Comparison of ENCODE assay signal across 22 cellular contexts in the genomic region with DNA sequence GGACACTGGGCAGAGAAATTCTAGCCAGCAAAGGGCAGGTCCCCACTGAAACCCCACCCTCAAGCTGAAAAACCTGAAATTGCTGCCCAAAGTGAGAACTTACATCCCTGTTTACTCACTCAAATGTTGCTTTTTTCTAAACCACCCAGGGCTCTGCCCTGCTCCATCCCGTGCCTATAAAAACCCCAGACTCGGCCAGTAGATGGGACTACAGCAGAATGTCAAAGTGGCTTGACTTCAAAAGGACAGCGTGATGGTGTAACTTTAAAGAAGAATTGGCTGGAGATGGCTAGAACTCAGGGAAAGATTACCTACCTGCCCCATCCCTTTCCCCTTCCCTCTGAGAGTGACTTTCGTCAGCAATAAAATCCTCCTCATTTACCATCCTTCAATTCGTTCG.
DNase-seq lines count a peak whose midpoint lies in the region; ATAC-seq, FAIRE-seq and TF ChIP-seq lines count a peak whose summit lies in the region.
"Had no signal": no experiment of that assay in that cellular context is flagged by ENCODE, and none has a peak within 500 bp of the region (broad histone marks: within the 10 kb centered on the region; RNA-seq: fewer than 3 reads in every experiment).

No MANE protein-coding gene starts in this region.

- POLR2A ChIA-PET in HepG2 (lab: Yijun Ruan, JAX) = no interaction called here
- POLR2A ChIA-PET in H1 (lab: Charles Lee; ENCODE audit: partially characterized antibody) = no interaction called here

- H3K4ac ChIP-seq in H1 (replicated peaks; ENCODE audit: insufficient read length, low read depth, low read length) = no peak overlapping the region

- peaks cover 3% of the 10 kb centered on the region for H3K4me1 Mint-ChIP-seq in neural progenitor cell
- no peaks in the 10 kb centered on the region for H3K4me1 Mint-ChIP-seq in activated T-helper 2 cell treated with anti-CD3 and anti-CD28 coated beads, Interferon-gamma antibody, Interleukin-2, Interleukin-4, amounts not matched to agents 10 μg/mL and 5 μg/mL and 100 μg/mL, durations not matched to agents 14 hours and 24 hours and 36 hours (ENCODE audit: low read depth)
- H3K4me1 Mint-ChIP-seq: B cell; CD4-positive, CD25-positive, alpha-beta regulatory T cell had no signal

- H4K91ac ChIP-seq in H1 (replicated peaks; ENCODE audit: insufficient read length, low read length) = no peak overlapping the region

- DNase-seq in HepG2 (ENCODE audit: low spot score) (peak; percentile 3), right lobe of liver (no peak), H1 (ENCODE audit: low read depth in 1 of 2, low spot score in 2 of 2) (no peak), neural progenitor cell (ENCODE audit: low spot score) (peak; percentile 9), mammary epithelial cell (no peak), NCI-H1930 (lab: John Stamatoyannopoulos, UW) (no peak)
- no peak for DNase-seq in activated T-helper 2 cell treated with anti-CD3 and anti-CD28 coated beads, Interferon-gamma antibody, Interleukin-2, Interleukin-4, amounts not matched to agents 10 μg/mL and 5 μg/mL and 100 μg/mL, durations not matched to agents 14 hours and 24 hours and 36 hours (ENCODE audit: low spot score)
- DNase-seq: Caco-2; CD4-positive, CD25-positive, alpha-beta regulatory T cell; CD8-positive, alpha-beta T cell; DMS153; DND-41; GM23248; H7 had no signal

- no peak overlapping the region for H4K5ac ChIP-seq in H1 (ENCODE audit: insufficient read length, low read depth, low read length)

- peak overlapping the region; percentile 39; the same call in 1 of the 2 replicates for H2BK12ac ChIP-seq in H1 (ENCODE audit: low read depth, low read length)

- no peak overlapping the region for H2BK5ac ChIP-seq in H1 (ENCODE audit: low read depth, low read length)

- 11% methylated on average over 6 of the region's 6 CpGs for WGBS in HepG2 (ENCODE audit: low lambda C conversion rate)
- 54% methylated on average over 5 of the region's 6 CpGs for WGBS in right lobe of liver (ENCODE audit: insufficient coverage, low coverage, low lambda C conversion rate, missing lambda C conversion rate)
- WGBS in H1 (ENCODE audit: extremely low coverage in 1 of 2, insufficient coverage in 1 of 2, insufficient read length in 1 of 2, insufficient replicate concordance in 2 of 2, low coverage in 1 of 2, low lambda C conversion rate in 2 of 2, missing lambda C conversion rate in 1 of 2), 2 experiments = 95% methylated on average over 6 of the region's 6 CpGs; no CpG with 5 or more reads in 1 of the 2 experiments
- WGBS in mammary epithelial cell (ENCODE audit: low coverage, missing lambda C conversion rate) = 67% methylated on average over 3 of the region's 6 CpGs

- H3K4me3 ChIP-seq in HepG2 (replicated peaks in 1 of 3; ENCODE audit: insufficient read depth in 1 of 3, low read depth in 2 of 3, low read length in 3 of 3) (no peak overlapping the region), right lobe of liver (no peak overlapping the region), H1 (ENCODE audit: extremely low read depth in 1 of 4, insufficient read depth in 2 of 4, low read depth in 3 of 4, low read length in 4 of 4) (no peak overlapping the region), neural progenitor cell (no peak overlapping the region), mammary epithelial cell (replicated peaks in 1 of 3; ENCODE audit: insufficient read depth in 1 of 3, low read depth in 2 of 3, low read length in 3 of 3) (no peak overlapping the region)
- H3K4me3 ChIP-seq: BLaER1, GM23248 had no signal

- H3K4me2 ChIP-seq in HepG2 (ENCODE audit: low read depth, low read length) (peak overlapping the region; percentile 25; the same call in 1 of the 2 replicates), H1 (ENCODE audit: insufficient read depth in 1 of 2, low read depth in 2 of 2, low read length in 2 of 2) (no peak overlapping the region), neural progenitor cell (no peak overlapping the region), mammary epithelial cell (ENCODE audit: insufficient read depth, low read depth, low read length) (no peak overlapping the region)
- H3K4me2 ChIP-seq: BLaER1 had no signal

- no peak overlapping the region for H2BK120ac ChIP-seq in H1 (replicated peaks; ENCODE audit: low read depth, low read length)

- H3K27me3 ChIP-seq in HepG2 (ENCODE audit: control insufficient read depth in 1 of 2, insufficient read depth in 2 of 2, low read length in 2 of 2) (no peaks in the 10 kb centered on the region), right lobe of liver (no peaks in the 10 kb centered on the region), H1 (replicated peaks in 1 of 4; ENCODE audit: control insufficient read depth in 3 of 4, extremely low read depth in 1 of 4, insufficient read depth in 3 of 4, low read length in 3 of 4) (no peaks in the 10 kb centered on the region), neural progenitor cell (no peaks in the 10 kb centered on the region), mammary epithelial cell (ENCODE audit: insufficient read depth, low read length) (no peaks in the 10 kb centered on the region)
- H3K27me3 ChIP-seq: BLaER1 had no signal

- H3K4me1 ChIP-seq in HepG2 (ENCODE audit: insufficient read depth, low read length) (no peaks in the 10 kb centered on the region), right lobe of liver (no peaks in the 10 kb centered on the region), H1 (replicated peaks in 1 of 4; ENCODE audit: control insufficient read depth in 3 of 4, insufficient read depth in 4 of 4, low read length in 3 of 4) (no peaks in the 10 kb centered on the region), neural progenitor cell (no peaks in the 10 kb centered on the region), mammary epithelial cell (ENCODE audit: insufficient read depth, low read length) (no peaks in the 10 kb centered on the region)
- H3K4me1 ChIP-seq: BLaER1, Caco-2 had no signal

- H2BK20ac ChIP-seq in H1 (ENCODE audit: low read length) = no peak overlapping the region; the same call in 1 of the 2 replicates

- no peak overlapping the region for H3K14ac ChIP-seq in H1 (ENCODE audit: insufficient read length)

- H3K9me3 ChIP-seq in HepG2 (ENCODE audit: low read length) (no peaks in the 10 kb centered on the region), right lobe of liver (no peaks in the 10 kb centered on the region), H1 (ENCODE audit: insufficient read depth in 2 of 2, low read depth in 1 of 2, low read length in 1 of 2) (no peaks in the 10 kb centered on the region), neural progenitor cell (ENCODE audit: low read depth) (no peaks in the 10 kb centered on the region), mammary epithelial cell (replicated peaks; ENCODE audit: insufficient read depth, low read length) (no peaks in the 10 kb centered on the region)
- H3K9me3 ChIP-seq: BLaER1 had no signal

- no peak overlapping the region for H3K27ac Mint-ChIP-seq in neural progenitor cell
- H3K27ac Mint-ChIP-seq in activated T-helper 2 cell treated with anti-CD3 and anti-CD28 coated beads, Interferon-gamma antibody, Interleukin-2, Interleukin-4, amounts not matched to agents 10 μg/mL and 5 μg/mL and 100 μg/mL, durations not matched to agents 14 hours and 24 hours and 36 hours = no peak overlapping the region
- H3K27ac Mint-ChIP-seq: B cell; CD4-positive, CD25-positive, alpha-beta regulatory T cell; CD8-positive, alpha-beta T cell had no signal

- in situ Hi-C loops in HepG2 (cut with HindIII; ENCODE audit: extremely low pct_ligation_motif_present, low pct_unique_long_range_greater_than_20kb) (no loop called here), mammary epithelial cell (cut with MboI; ENCODE audit: low sequenced_read_pairs in 2 of 2) (no loop called here)

- no peaks in the 10 kb centered on the region for H3K79me2 ChIP-seq in HepG2 (ENCODE audit: insufficient read depth, low read length)
- no peaks in the 10 kb centered on the region for H3K79me2 ChIP-seq in H1 (ENCODE audit: control insufficient read depth in 1 of 2, insufficient read depth in 2 of 2, low read length in 2 of 2)
- H3K79me2 ChIP-seq in neural progenitor cell (ENCODE audit: low read depth) = no peaks in the 10 kb centered on the region
- no peaks in the 10 kb centered on the region for H3K79me2 ChIP-seq in mammary epithelial cell (ENCODE audit: insufficient read depth, low read length)

- H3K18ac ChIP-seq in H1 (ENCODE audit: extremely low read depth, low read length) = no peak overlapping the region

- H3K79me1 ChIP-seq in H1 (ENCODE audit: low read depth, low read length) = no peaks in the 10 kb centered on the region

- H3K23me2 ChIP-seq in H1 (ENCODE audit: low read depth, low read length) = peaks cover 1% of the 10 kb centered on the region; the same call in 1 of the 2 replicates

- peak; percentile 46 for TF ChIP-seq CTCF in HepG2 (CRISPR knock-in tag; IDR thresholded peaks at IDR 0.05)
- no peak for TF ChIP-seq CTCF in right lobe of liver (IDR thresholded peaks at IDR 0.05)
- no peak for TF ChIP-seq CTCF in H1 (IDR thresholded peaks at IDR 0.05; ENCODE audit: control extremely low read depth in 1 of 3, insufficient read depth in 1 of 3, low read depth in 1 of 3, low read length in 3 of 3)
- TF ChIP-seq CTCF in neural progenitor cell (IDR thresholded peaks at IDR 0.05) = no peak
- no peak for TF ChIP-seq CTCF in mammary epithelial cell (conservative IDR thresholded peaks at IDR 0.05 in 1 of 2, IDR thresholded peaks at IDR 0.05 in 1 of 2; ENCODE audit: extremely low read depth in 1 of 2, insufficient read depth in 1 of 2, low read depth in 1 of 2, low read length in 2 of 2)

- H3K56ac ChIP-seq in H1 (replicated peaks; ENCODE audit: insufficient read length, low read depth, low read length) = no peak overlapping the region

- no peak overlapping the region for H3K23ac ChIP-seq in H1 (ENCODE audit: insufficient read length)

- no peak overlapping the region for H3K4me3 Mint-ChIP-seq in neural progenitor cell
- no peak overlapping the region for H3K4me3 Mint-ChIP-seq in activated T-helper 2 cell treated with anti-CD3 and anti-CD28 coated beads, Interferon-gamma antibody, Interleukin-2, Interleukin-4, amounts not matched to agents 10 μg/mL and 5 μg/mL and 100 μg/mL, durations not matched to agents 14 hours and 24 hours and 36 hours (ENCODE audit: low read depth)
- H3K4me3 Mint-ChIP-seq: B cell; CD4-positive, CD25-positive, alpha-beta regulatory T cell; CD8-positive, alpha-beta T cell had no signal

- CTCF ChIA-PET in HepG2 (lab: Yijun Ruan, JAX; ENCODE audit: low intra/inter-chr PET ratio, low total read pairs) (no interaction called here), H1 (lab: Charles Lee; ENCODE audit: partially characterized antibody) (interaction anchor here (0.6 to 0.7 kb wide), 2 partner anchors 99 to 704 kb away, joined by 3 read pairs; no protein-coding TSS in a partner anchor), mammary epithelial cell (lab: Charles Lee; ENCODE audit: low non-redundant PET) (no interaction called here)

- FAIRE-seq in HepG2 (lab: Jason Lieb, UNC) = no peak
- FAIRE-seq in H1 (lab: Jason Lieb, UNC) = no peak
- FAIRE-seq: A204.1, G401.6, GM12892 had no signal

- TF ChIP-seq POLR2A in HepG2 (IDR thresholded peaks at IDR 0.05; ENCODE audit: insufficient read depth in 1 of 2, low read depth in 2 of 2, low read length in 2 of 2) (no peak), right lobe of liver (IDR thresholded peaks at IDR 0.05) (no peak), H1 (IDR thresholded peaks at IDR 0.05; ENCODE audit: control extremely low read depth in 1 of 2, low read depth in 2 of 2, low read length in 2 of 2) (no peak)

- peaks cover 6% of the 10 kb centered on the region for H3F3A ChIP-seq in neural progenitor cell (ENCODE audit: low read depth)

- H3K9me3 Mint-ChIP-seq in neural progenitor cell = peaks cover 17% of the 10 kb centered on the region
- peaks cover 12% of the 10 kb centered on the region for H3K9me3 Mint-ChIP-seq in activated T-helper 2 cell treated with anti-CD3 and anti-CD28 coated beads, Interferon-gamma antibody, Interleukin-2, Interleukin-4, amounts not matched to agents 10 μg/mL and 5 μg/mL and 100 μg/mL, durations not matched to agents 14 hours and 24 hours and 36 hours

- ATAC-seq in HepG2 = peak; percentile 96
- ATAC-seq in right lobe of liver = no peak
- ATAC-seq: CD8-positive, alpha-beta T cell; HCT116 had no signal

- peaks cover 1% of the 10 kb centered on the region for H3K36me3 Mint-ChIP-seq in neural progenitor cell
- no peaks in the 10 kb centered on the region for H3K36me3 Mint-ChIP-seq in activated T-helper 2 cell treated with anti-CD3 and anti-CD28 coated beads, Interferon-gamma antibody, Interleukin-2, Interleukin-4, amounts not matched to agents 10 μg/mL and 5 μg/mL and 100 μg/mL, durations not matched to agents 14 hours and 24 hours and 36 hours (ENCODE audit: low read depth)
- H3K36me3 Mint-ChIP-seq: CD4-positive, CD25-positive, alpha-beta regulatory T cell; CD8-positive, alpha-beta T cell had no signal

- TF ChIP-seq EP300 in HepG2 (IDR thresholded peaks at IDR 0.05; ENCODE audit: low read depth in 2 of 2, low read length in 2 of 2) (no peak), HepG2 (CRISPR knock-in tag; IDR thresholded peaks at IDR 0.05; ENCODE audit: borderline replicate concordance) (no peak), H1 (IDR thresholded peaks at IDR 0.05; ENCODE audit: borderline replicate concordance in 1 of 2, low read depth in 2 of 2, low read length in 2 of 2) (no peak)

- H3K36me3 ChIP-seq in HepG2 (replicated peaks in 1 of 2; ENCODE audit: control insufficient read depth in 1 of 2, insufficient read depth in 2 of 2, low read length in 2 of 2) = no peaks in the 10 kb centered on the region
- H3K36me3 ChIP-seq in right lobe of liver = no peaks in the 10 kb centered on the region
- no peaks in the 10 kb centered on the region for H3K36me3 ChIP-seq in H1 (ENCODE audit: control insufficient read depth in 2 of 4, insufficient read depth in 4 of 4, low read length in 3 of 4)
- no peaks in the 10 kb centered on the region for H3K36me3 ChIP-seq in neural progenitor cell
- no peaks in the 10 kb centered on the region for H3K36me3 ChIP-seq in mammary epithelial cell (ENCODE audit: insufficient read depth, low read length)
- H3K36me3 ChIP-seq: BLaER1 had no signal

- no peak overlapping the region for H4K8ac ChIP-seq in H1 (ENCODE audit: extremely low read depth, insufficient read depth, low read length)

- H3K27me3 Mint-ChIP-seq in neural progenitor cell (ENCODE audit: insufficient read depth, low read depth) = peaks cover 4% of the 10 kb centered on the region
- no peaks in the 10 kb centered on the region for H3K27me3 Mint-ChIP-seq in activated T-helper 2 cell treated with anti-CD3 and anti-CD28 coated beads, Interferon-gamma antibody, Interleukin-2, Interleukin-4, amounts not matched to agents 10 μg/mL and 5 μg/mL and 100 μg/mL, durations not matched to agents 14 hours and 24 hours and 36 hours (ENCODE audit: low read depth)
- H3K27me3 Mint-ChIP-seq: B cell; CD4-positive, CD25-positive, alpha-beta regulatory T cell had no signal

- H2AFZ ChIP-seq in HepG2 (ENCODE audit: low read length) = no peak overlapping the region
- peak overlapping the region; percentile 79 for H2AFZ ChIP-seq in H1 (ENCODE audit: low read length)
- H2AFZ ChIP-seq in neural progenitor cell (replicated peaks) = peak overlapping the region; percentile 15
- H2AFZ ChIP-seq in mammary epithelial cell (ENCODE audit: low read depth, low read length) = no peak overlapping the region
- H2AFZ ChIP-seq: GM23248 had no signal

- H2AK5ac ChIP-seq in H1 (ENCODE audit: low read depth, low read length) = no peak overlapping the region

- BruUV-seq in HepG2 (replicated peaks; lab: Mats Ljungman, UMichigan) (no TSS peak), mammary epithelial cell (replicated peaks; lab: Mats Ljungman, UMichigan) (no TSS peak)

- no peaks in the 10 kb centered on the region for H4K20me1 ChIP-seq in HepG2 (ENCODE audit: insufficient read depth, low read length)
- H4K20me1 ChIP-seq in H1 (replicated peaks in 1 of 2; ENCODE audit: control insufficient read depth in 1 of 2, insufficient read depth in 2 of 2, low read length in 2 of 2) = no peaks in the 10 kb centered on the region
- H4K20me1 ChIP-seq in neural progenitor cell (ENCODE audit: low read depth) = no peaks in the 10 kb centered on the region
- no peaks in the 10 kb centered on the region for H4K20me1 ChIP-seq in mammary epithelial cell (ENCODE audit: insufficient read depth, low read length)
- H4K20me1 ChIP-seq: BLaER1 had no signal

- TF ChIP-seq RAD21 in HepG2 (CRISPR knock-in tag; IDR thresholded peaks at IDR 0.05) (no peak), H1 (IDR thresholded peaks at IDR 0.05 in 1 of 2, conservative IDR thresholded peaks at IDR 0.05 in 1 of 2; ENCODE audit: low read depth in 2 of 2, low read length in 2 of 2) (peak in 1 of 2 experiments; percentile 16; a peak in 1 of 4 replicates)

- H3K27ac ChIP-seq in HepG2 (ENCODE audit: extremely low read length, insufficient read depth, low read length) (no peak overlapping the region), right lobe of liver (no peak overlapping the region), H1 (ENCODE audit: low read depth, low read length) (no peak overlapping the region), neural progenitor cell (no peak overlapping the region), mammary epithelial cell (ENCODE audit: insufficient read depth, low read depth, low read length) (no peak overlapping the region)
- H3K27ac ChIP-seq: 22Rv1, BLaER1, C4-2B, GM23248 had no signal

- H2BK15ac ChIP-seq in H1 (ENCODE audit: low read length) = no peak overlapping the region

- no peak overlapping the region for H3K9ac ChIP-seq in HepG2 (ENCODE audit: insufficient read depth, low read depth, low read length)
- no peak overlapping the region for H3K9ac ChIP-seq in H1 (replicated peaks in 1 of 4; ENCODE audit: extremely low read depth in 1 of 4, low read depth in 3 of 4, low read length in 3 of 4)
- no peak overlapping the region for H3K9ac ChIP-seq in neural progenitor cell
- H3K9ac ChIP-seq in mammary epithelial cell (ENCODE audit: insufficient read depth, low read length) = no peak overlapping the region
- H3K9ac ChIP-seq: BLaER1, GM23248 had no signal

- intact Hi-C loops in HepG2 (cut with micrococcal nuclease; ENCODE audit: unreplicated experiment) = loop anchor here (1.0 kb wide), 1 partner anchor 101 kb away; no protein-coding TSS in a partner anchor
- intact Hi-C loops in right lobe of liver (cut with DNase I) = no loop called here
- intact Hi-C loops in mammary epithelial cell (cut with micrococcal nuclease) = no loop called here
- intact Hi-C loops in activated T-helper 2 cell treated with anti-CD3 and anti-CD28 coated beads, Interferon-gamma antibody, Interleukin-2, Interleukin-4, amounts not matched to agents 10 μg/mL and 5 μg/mL and 100 μg/mL, durations not matched to agents 14 hours and 24 hours and 36 hours (cut with micrococcal nuclease) = no loop called here

- dilution Hi-C loops in mammary epithelial cell (cut with HindIII; ENCODE audit: low sequenced_read_pairs) = no loop called here

Comparison
In these comparisons a context has a peak if more than half of its experiments do, and no peak if none do; other contexts are left out.
1. DNase-seq: peak in HepG2 (single experiment) and neural progenitor cell (single experiment); none in right lobe of liver (0 of 3), H1 (0 of 2), mammary epithelial cell (single experiment), NCI-H1930 (0 of 2) and activated T-helper 2 cell treated with anti-CD3 and anti-CD28 coated beads, Interferon-gamma antibody, Interleukin-2, Interleukin-4, amounts not matched to agents 10 μg/mL and 5 μg/mL and 100 μg/mL, durations not matched to agents 14 hours and 24 hours and 36 hours (single experiment).
2. H2AFZ ChIP-seq: peak in H1 (single experiment) and neural progenitor cell (single experiment); none in HepG2 (single experiment) and mammary epithelial cell (single experiment).